8 cellular contexts compared by ENCODE assay signal in genomic region chr20:5529331-5530142, GRCh38.
DNase-seq lines count a peak whose midpoint lies in the region; ATAC-seq and TF ChIP-seq lines count a peak whose summit lies in the region.

No MANE protein-coding gene starts in this region.

- WGBS in right cardiac atrium = 25% methylated on average over 27 of the region's 27 CpGs

- H3K4me1 ChIP-seq in right cardiac atrium (ENCODE audit: control insufficient read depth, insufficient read depth, low read length) = no peaks in the 10 kb centered on the region

- ATAC-seq in HG02885 (IDR thresholded peaks at IDR 0.05; ENCODE audit: poor library complexity, unreplicated experiment) = peak; percentile 82
- ATAC-seq in T-helper 17 cell = peak; percentile 91
- ATAC-seq in right cardiac atrium = peak; percentile 84 to 88
- ATAC-seq in HG02970 (IDR thresholded peaks at IDR 0.05; ENCODE audit: low FRiP score, unreplicated experiment) = no peak

- H3K4me1 Mint-ChIP-seq in T-helper 17 cell = peaks cover 19% of the 10 kb centered on the region

- peak; percentile 60 for DNase-seq in GM13977 (ENCODE audit: low spot score)
- peak; percentile 74 for DNase-seq in NCI-H187 treated with DMSO at 0.1 percent for 48 hours (lab: John Stamatoyannopoulos, UW)
- peak; percentile 66 to 82 (median 71) for DNase-seq in T-helper 17 cell
- peak; percentile 73 for DNase-seq in amniotic epithelial cell (ENCODE audit: low read depth)
- peak; percentile 82 to 93 (median 93) for DNase-seq in right cardiac atrium
- DNase-seq in retinal pigment epithelial cell (ENCODE audit: low read depth) = peak; percentile 24

- intact Hi-C loops in right cardiac atrium (cut with DNase I) = loop anchor here (2.0 to 10.0 kb wide), 5 partner anchors 259 to 548 kb away; no protein-coding TSS in a partner anchor

- H3K36me3 Mint-ChIP-seq in T-helper 17 cell (ENCODE audit: low read depth) = peaks cover 2% of the 10 kb centered on the region

- H3K27ac ChIP-seq in right cardiac atrium (ENCODE audit: low read length) = no peak overlapping the region

- H3K27me3 ChIP-seq in right cardiac atrium (ENCODE audit: control insufficient read depth, insufficient read depth) = no peaks in the 10 kb centered on the region

- H3K4me3 Mint-ChIP-seq in T-helper 17 cell = peak overlapping the region; percentile 85

- no peaks in the 10 kb centered on the region for H3K9me3 ChIP-seq in T-helper 17 cell (ENCODE audit: control insufficient read depth, low read length, poor library complexity, severe bottlenecking)
- no peaks in the 10 kb centered on the region for H3K9me3 ChIP-seq in right cardiac atrium (ENCODE audit: control insufficient read depth, low read length)

- in situ Hi-C loops in GM13977 (cut with MboI; ENCODE audit: low pct_unique_long_range_greater_than_20kb, low sequenced_read_pairs, unreplicated experiment) = loop anchor here (10.0 to 25.0 kb wide), 2 partner anchors 408 to 555 kb away; no protein-coding TSS in a partner anchor

- no peaks in the 10 kb centered on the region for H3K27me3 Mint-ChIP-seq in T-helper 17 cell

- no peak overlapping the region for H3K4me3 ChIP-seq in right cardiac atrium (ENCODE audit: low read length)
- no peak overlapping the region for H3K4me3 ChIP-seq in retinal pigment epithelial cell (ENCODE audit: low read length)

- peak overlapping the region; percentile 88 for H3K27ac Mint-ChIP-seq in T-helper 17 cell

- TF ChIP-seq CTCF in GM13977 (IDR thresholded peaks at IDR 0.05; ENCODE audit: extremely low read depth, insufficient read depth, missing control alignments) (peak; percentile 96), retinal pigment epithelial cell (conservative IDR thresholded peaks at IDR 0.05; ENCODE audit: low read depth, low read length) (peak; percentile 94)

Comparison
In these comparisons a context has a peak if more than half of its experiments do, and no peak if none do; other contexts are left out.
1. DNase-seq: peak in every context shown above with its lines; median percentile 93 in right cardiac atrium; 74 in NCI-H187 treated with DMSO at 0.1 percent for 48 hours; 73 in amniotic epithelial cell; 71 in T-helper 17 cell; 60 in GM13977; 24 in retinal pigment epithelial cell.